ENCODE assay signal across 28 cellular contexts in the genomic region with DNA sequence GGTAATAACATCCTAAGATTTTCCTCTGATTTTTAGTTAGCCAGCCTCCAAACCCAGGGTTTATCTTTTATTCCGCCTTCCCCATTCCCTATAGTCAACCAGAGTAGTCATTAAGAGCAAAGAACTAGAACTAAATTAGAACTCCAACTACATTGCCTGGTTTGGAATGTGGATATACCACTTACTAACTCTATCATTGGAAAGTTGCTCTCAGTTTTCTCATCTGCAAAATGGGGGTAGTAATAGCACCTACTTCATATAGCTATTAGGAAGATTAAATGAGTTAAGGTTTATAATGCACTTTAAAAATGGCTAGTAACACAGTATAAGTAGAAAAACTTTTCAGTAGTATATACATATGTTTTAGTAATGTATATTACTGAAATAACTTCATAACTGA.
"Had no signal": no experiment of that assay in that cellular context is flagged by ENCODE, and none has a peak within 500 bp of the region (broad histone marks: within the 10 kb centered on the region; RNA-seq: fewer than 3 reads in every experiment).

No MANE protein-coding gene starts in this region.

- H3K27me3 Mint-ChIP-seq: activated B cell treated with CpG ODN at 0.5 μM for 24 hours; activated CD4-positive, alpha-beta memory T cell treated with anti-CD3 and anti-CD28 coated beads for 36 hours; activated CD4-positive, alpha-beta T cell treated with anti-CD3 and anti-CD28 coated beads, Interleukin-2, amount 10 ng/mL, durations not matched to agents 24 days and 14 days; activated CD8-positive, alpha-beta T cell treated with anti-CD3 and anti-CD28 coated beads for 36 hours; activated naive CD8-positive, alpha-beta T cell; brain; T-cell had no signal

- H3K27ac Mint-ChIP-seq: activated B cell treated with CpG ODN at 0.5 μM for 24 hours; activated CD4-positive, alpha-beta memory T cell treated with anti-CD3 and anti-CD28 coated beads for 36 hours; activated CD4-positive, alpha-beta T cell treated with anti-CD3 and anti-CD28 coated beads, Interleukin-2, amount 10 ng/mL, durations not matched to agents 24 days and 14 days; activated CD8-positive, alpha-beta T cell treated with anti-CD3 and anti-CD28 coated beads for 36 hours; activated naive CD4-positive, alpha-beta T cell treated with anti-CD3 and anti-CD28 coated beads for 36 hours; activated naive CD8-positive, alpha-beta T cell; activated T-helper 2 cell treated with anti-CD3 and anti-CD28 coated beads, Interferon-gamma antibody, Interleukin-2, Interleukin-4, amounts not matched to agents 10 μg/mL and 5 μg/mL and 100 μg/mL, durations not matched to agents 14 hours and 24 hours and 36 hours; brain; T-cell; T-helper 2 cell treated with Interferon-gamma antibody and Interleukin-4, amounts not matched to agents 5 μg/mL and 100 μg/mL, for 36 hours had no signal

- H3K9me3 ChIP-seq: ascending aorta had no signal

- ATAC-seq: activated CD8-positive, alpha-beta T cell treated with anti-CD3 and anti-CD28 coated beads for 36 hours; activated T-cell treated with anti-CD3 and anti-CD28 coated beads, Interleukin-2, amount 50 U/mL, for 4 hours; activated T-cell treated with anti-CD3 and anti-CD28 coated beads, Interleukin-2, amount 50 U/mL, for 72 hours; T-cell had no signal

- DNase-seq: activated B cell treated with CpG ODN at 0.5 μM for 24 hours; activated CD4-positive, alpha-beta memory T cell treated with anti-CD3 and anti-CD28 coated beads for 36 hours; activated CD4-positive, alpha-beta T cell treated with anti-CD3 and anti-CD28 coated beads for 4 hours; activated CD4-positive, alpha-beta T cell treated with anti-CD3 and anti-CD28 coated beads, Interleukin-2, amount 10 ng/mL, durations not matched to agents 24 days and 14 days; activated CD4-positive, alpha-beta T cell treated with anti-CD3 and anti-CD28 coated beads, Interleukin-2, amount 50 U/mL, for 1 hour; activated CD4-positive, alpha-beta T cell treated with anti-CD3 and anti-CD28 coated beads, Interleukin-2, amount 50 U/mL, for 4 hours; activated CD4-positive, CD25-positive, alpha-beta regulatory T cell treated with anti-CD3 and anti-CD28 coated beads, Interleukin-2, amount 50 U/mL, for 72 hours; activated CD8-positive, alpha-beta memory T cell treated with anti-CD3 and anti-CD28 coated beads, Interleukin-2, amount 50 U/mL, for 4 hours; activated CD8-positive, alpha-beta T cell treated with anti-CD3 and anti-CD28 coated beads for 36 hours; activated effector memory CD4-positive, alpha-beta T cell treated with Interleukin-2 at 50 U/mL for 16 hours; activated gamma-delta T cell; activated naive CD4-positive, alpha-beta T cell treated with anti-CD3 and anti-CD28 coated beads for 36 hours; activated naive CD4-positive, alpha-beta T cell treated with anti-CD3 and anti-CD28 coated beads, Interleukin-2, amount 50 U/mL, for 16 hours; activated T-cell treated with anti-CD3 and anti-CD28 coated beads for 4 hours; activated T-cell treated with anti-CD3 and anti-CD28 coated beads, Interleukin-2, amount 50 U/mL, for 1 hour; activated T-cell treated with anti-CD3 and anti-CD28 coated beads, Interleukin-2, amount 50 U/mL, for 4 hours; activated T-cell treated with anti-CD3 and anti-CD28 coated beads, Interleukin-2, amount 50 U/mL, for 72 hours; amygdala; anterior cingulate cortex; caudate nucleus; T-cell; T-helper 2 cell; T-helper 9 cell had no signal

- H3K9me3 Mint-ChIP-seq: activated CD4-positive, alpha-beta memory T cell treated with anti-CD3 and anti-CD28 coated beads for 36 hours; activated CD4-positive, alpha-beta T cell treated with anti-CD3 and anti-CD28 coated beads, Interleukin-2, amount 10 ng/mL, durations not matched to agents 24 days and 14 days; activated naive CD4-positive, alpha-beta T cell treated with anti-CD3 and anti-CD28 coated beads for 36 hours had no signal

- H3K4me3 Mint-ChIP-seq: activated B cell treated with CpG ODN at 0.5 μM for 24 hours; activated CD4-positive, alpha-beta memory T cell treated with anti-CD3 and anti-CD28 coated beads for 36 hours; activated CD4-positive, alpha-beta T cell treated with anti-CD3 and anti-CD28 coated beads, Interleukin-2, amount 10 ng/mL, durations not matched to agents 24 days and 14 days; activated CD8-positive, alpha-beta T cell treated with anti-CD3 and anti-CD28 coated beads for 36 hours; activated naive CD4-positive, alpha-beta T cell treated with anti-CD3 and anti-CD28 coated beads for 36 hours; activated naive CD8-positive, alpha-beta T cell; activated T-cell treated with anti-CD3 and anti-CD28 coated beads, Interleukin-2, amount 50 U/mL, for 4 hours; activated T-cell treated with anti-CD3 and anti-CD28 coated beads, Interleukin-2, amount 50 U/mL, for 72 hours; brain; T-cell; T-helper 2 cell treated with Interferon-gamma antibody and Interleukin-4, amounts not matched to agents 5 μg/mL and 100 μg/mL, for 36 hours had no signal

- H3K4me1 Mint-ChIP-seq: activated B cell treated with CpG ODN at 0.5 μM for 24 hours, brain had no signal
